ENCODE assay signal across 29 cellular contexts in the genomic region with DNA sequence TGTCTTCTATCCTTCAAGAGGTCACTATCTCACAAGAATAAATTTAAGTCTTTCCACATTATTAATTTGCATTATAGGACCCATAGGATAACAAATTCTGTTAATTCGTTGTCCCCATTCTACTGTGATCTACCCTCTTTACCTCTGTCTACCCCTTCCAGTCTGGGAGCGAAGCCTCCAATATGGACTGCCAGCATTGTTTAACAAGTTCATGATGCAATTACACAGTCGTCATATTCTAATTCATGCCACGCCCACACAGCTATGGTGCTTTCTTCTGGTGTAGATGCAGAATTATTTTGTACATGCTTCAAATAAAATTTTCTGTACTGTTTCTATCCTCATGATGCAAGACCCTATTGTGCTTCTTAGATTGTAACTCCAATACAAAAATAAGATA.
"Had no signal": no experiment of that assay in that cellular context is flagged by ENCODE, and none has a peak within 500 bp of the region (broad histone marks: within the 10 kb centered on the region; RNA-seq: fewer than 3 reads in every experiment).

No MANE protein-coding gene starts in this region.

- ATAC-seq: effector memory CD8-positive, alpha-beta T cell; esophagus mucosa; foreskin keratinocyte; gastrocnemius medialis; gastroesophageal sphincter; heart left ventricle; heart right ventricle had no signal

- H3K9me3 ChIP-seq: colonic mucosa, esophagus muscularis mucosa, esophagus squamous epithelium, gastrocnemius medialis, gastroesophageal sphincter, heart left ventricle, heart right ventricle had no signal

- H3K27ac ChIP-seq: colonic mucosa, coronary artery, dorsolateral prefrontal cortex, epithelial cell of prostate, esophagus muscularis mucosa, esophagus squamous epithelium, foreskin keratinocyte, gastrocnemius medialis, gastroesophageal sphincter, heart left ventricle, heart right ventricle, hepatocyte had no signal

- FAIRE-seq: colon, endometrium, endothelial cell of umbilical vein, frontal cortex had no signal

- H3K4me3 ChIP-seq: colonic mucosa, coronary artery, dorsolateral prefrontal cortex, esophagus muscularis mucosa, esophagus squamous epithelium, gastrocnemius medialis, gastroesophageal sphincter, heart left ventricle, heart right ventricle, hepatocyte had no signal

- H2AFZ ChIP-seq: hepatocyte had no signal

- DNase-seq: colonic mucosa; cortex of kidney; dermis blood vessel endothelial cell; dorsolateral prefrontal cortex; effector CD4-positive, alpha-beta T cell; effector CD8-positive, alpha-beta T cell; effector memory CD4-positive, alpha-beta T cell; effector memory CD8-positive, alpha-beta T cell; endodermal cell; erythroblast; esophagus squamous epithelium; foreskin fibroblast; foreskin keratinocyte; foreskin melanocyte; gastrocnemius medialis; glutamatergic neuron; head of caudate nucleus; heart left ventricle; heart right ventricle had no signal

- H3K27me3 ChIP-seq: colonic mucosa, dorsolateral prefrontal cortex, esophagus muscularis mucosa, esophagus squamous epithelium, foreskin keratinocyte, gastrocnemius medialis, gastroesophageal sphincter, heart left ventricle, heart right ventricle, hepatocyte had no signal

- H3K4me2 ChIP-seq: hepatocyte had no signal

- H3K36me3 ChIP-seq: colonic mucosa, esophagus muscularis mucosa, esophagus squamous epithelium, gastrocnemius medialis, gastroesophageal sphincter, heart left ventricle, heart right ventricle had no signal

- H3K79me2 ChIP-seq: hepatocyte had no signal

- H3K4me1 ChIP-seq: colonic mucosa, esophagus muscularis mucosa, esophagus squamous epithelium, foreskin keratinocyte, gastrocnemius medialis, gastroesophageal sphincter, heart right ventricle had no signal
